Comparison of ENCODE assay signal across 10 cellular contexts in genomic region chr6:90194371-90194841, GRCh38.
DNase-seq lines count a peak whose midpoint lies in the region; ATAC-seq and TF ChIP-seq lines count a peak whose summit lies in the region.
"Had no signal": no experiment of that assay in that cellular context is flagged by ENCODE, and none has a peak within 500 bp of the region (broad histone marks: within the 10 kb centered on the region; RNA-seq: fewer than 3 reads in every experiment).

No MANE protein-coding gene starts in this region.

- ATAC-seq in HG03521 (IDR thresholded peaks at IDR 0.05; ENCODE audit: unreplicated experiment) (no peak), GM19452 (IDR thresholded peaks at IDR 0.05; ENCODE audit: unreplicated experiment) (no peak)

- H4K8ac ChIP-seq in trophoblast cell (ENCODE audit: low read depth, low read length), result no peak overlapping the region

- no peaks in the 10 kb centered on the region for H3K79me1 ChIP-seq in trophoblast cell (ENCODE audit: low read length)

- H3K4me2 ChIP-seq in trophoblast cell (ENCODE audit: low read length), result no peak overlapping the region

- H3K27me3 ChIP-seq in trophoblast cell (ENCODE audit: insufficient read depth, low read length), result no peaks in the 10 kb centered on the region

- H3K27ac ChIP-seq in trophoblast cell (ENCODE audit: low read depth, low read length), result peak overlapping the region; percentile 5

- H3K36me3 ChIP-seq in trophoblast cell (ENCODE audit: control insufficient read depth in 1 of 2, insufficient read depth in 2 of 2, low read length in 2 of 2), result peaks cover 5 to 6% of the 10 kb centered on the region in 2 experiments

- no peak overlapping the region for H3K18ac ChIP-seq in trophoblast cell (ENCODE audit: low read length)

- no peak overlapping the region for H2AK5ac ChIP-seq in trophoblast cell (ENCODE audit: low read length)

- no peak overlapping the region for H3K14ac ChIP-seq in trophoblast cell (ENCODE audit: low read length)

- H2BK12ac ChIP-seq in trophoblast cell (ENCODE audit: low read length), result peak overlapping the region; percentile 36

- H3K4me3 ChIP-seq in epithelial cell of esophagus (ENCODE audit: low read length) (no peak overlapping the region), trophoblast cell (ENCODE audit: low read depth, low read length) (no peak overlapping the region)

- no peak overlapping the region for H4K12ac ChIP-seq in trophoblast cell (ENCODE audit: low read depth, low read length)

- peak; percentile 82 for DNase-seq in ELR (ENCODE audit: low read depth)
- DNase-seq in RPMI7951 (ENCODE audit: low read depth), result peak; percentile 90
- DNase-seq in epithelial cell of esophagus (ENCODE audit: low read depth), result peak; percentile 61
- DNase-seq in trophoblast cell, result no peak
- no peak for DNase-seq in NCI-H524 (lab: John Stamatoyannopoulos, UW)
- DNase-seq: cerebellar nuclear complex, islet precursor cell, NCI-H524 treated with DMSO at 0.1 percent for 48 hours had no signal

- WGBS in trophoblast cell (ENCODE audit: extremely low coverage, insufficient coverage, insufficient read length), result no CpG with 5 or more reads among the region's 4 CpGs

- no peak overlapping the region for H3K23ac ChIP-seq in trophoblast cell (ENCODE audit: low read length)

- no peak overlapping the region for H2BK120ac ChIP-seq in trophoblast cell (ENCODE audit: insufficient read depth, low read length, poor library complexity)

- H3K4ac ChIP-seq in trophoblast cell (ENCODE audit: low read depth, low read length), result no peak overlapping the region

- no peak overlapping the region for H3K9ac ChIP-seq in trophoblast cell (ENCODE audit: low read length)

- peaks cover 5% of the 10 kb centered on the region for H3K9me3 ChIP-seq in trophoblast cell (ENCODE audit: insufficient read depth, low read depth, low read length)

- H2AFZ ChIP-seq in trophoblast cell (ENCODE audit: insufficient read depth, low read length, poor library complexity), result no peak overlapping the region

- H3K4me1 ChIP-seq in trophoblast cell (ENCODE audit: control insufficient read depth in 1 of 2, insufficient read depth in 2 of 2, low read length in 2 of 2), result peaks cover 2 to 8% of the 10 kb centered on the region in 2 experiments

- no peaks in the 10 kb centered on the region for H3K79me2 ChIP-seq in trophoblast cell (ENCODE audit: control insufficient read depth, insufficient read depth, low read length, poor library complexity)

- TF ChIP-seq CTCF in epithelial cell of esophagus (IDR thresholded peaks at IDR 0.05; ENCODE audit: insufficient read depth, low read depth, low read length, missing control alignments), result no peak

- H4K91ac ChIP-seq in trophoblast cell (ENCODE audit: low read depth, low read length), result no peak overlapping the region

- H2BK5ac ChIP-seq in trophoblast cell (ENCODE audit: low read depth, low read length, poor library complexity), result no peak overlapping the region

Comparison
In these comparisons a context has a peak if more than half of its experiments do, and no peak if none do; other contexts are left out.
1. DNase-seq: peak in ELR (single experiment), RPMI7951 (single experiment) and epithelial cell of esophagus (single experiment); none in trophoblast cell (0 of 2) and NCI-H524 (0 of 2).